1 cellular context compared by ENCODE assay signal in the genomic region with DNA sequence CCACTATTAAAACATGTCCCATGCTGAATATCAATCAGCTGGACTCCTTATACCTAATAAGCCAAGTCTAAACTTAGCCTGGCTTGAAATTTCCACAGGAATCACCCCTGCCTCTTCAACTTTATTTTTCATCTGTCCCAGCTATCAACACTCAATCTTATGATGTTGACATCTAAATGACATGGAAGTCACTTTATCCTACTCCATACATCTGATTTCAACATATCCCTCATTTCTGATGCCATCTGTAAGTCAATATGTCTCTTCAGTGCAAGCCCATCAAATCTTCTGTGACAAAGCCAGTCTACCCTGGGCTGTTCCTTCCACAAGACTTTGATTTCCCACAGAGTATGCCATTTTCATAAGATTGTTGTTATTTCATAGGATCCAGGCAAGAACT.
TF ChIP-seq lines count a peak whose summit lies in the region.

No MANE protein-coding gene starts in this region.

TF ChIP-seq in GM23338, 12 proteins besides CTCF, POLR2A, EP300 and RAD21 (continued from another document):
- TF ChIP-seq, protein P1, sequence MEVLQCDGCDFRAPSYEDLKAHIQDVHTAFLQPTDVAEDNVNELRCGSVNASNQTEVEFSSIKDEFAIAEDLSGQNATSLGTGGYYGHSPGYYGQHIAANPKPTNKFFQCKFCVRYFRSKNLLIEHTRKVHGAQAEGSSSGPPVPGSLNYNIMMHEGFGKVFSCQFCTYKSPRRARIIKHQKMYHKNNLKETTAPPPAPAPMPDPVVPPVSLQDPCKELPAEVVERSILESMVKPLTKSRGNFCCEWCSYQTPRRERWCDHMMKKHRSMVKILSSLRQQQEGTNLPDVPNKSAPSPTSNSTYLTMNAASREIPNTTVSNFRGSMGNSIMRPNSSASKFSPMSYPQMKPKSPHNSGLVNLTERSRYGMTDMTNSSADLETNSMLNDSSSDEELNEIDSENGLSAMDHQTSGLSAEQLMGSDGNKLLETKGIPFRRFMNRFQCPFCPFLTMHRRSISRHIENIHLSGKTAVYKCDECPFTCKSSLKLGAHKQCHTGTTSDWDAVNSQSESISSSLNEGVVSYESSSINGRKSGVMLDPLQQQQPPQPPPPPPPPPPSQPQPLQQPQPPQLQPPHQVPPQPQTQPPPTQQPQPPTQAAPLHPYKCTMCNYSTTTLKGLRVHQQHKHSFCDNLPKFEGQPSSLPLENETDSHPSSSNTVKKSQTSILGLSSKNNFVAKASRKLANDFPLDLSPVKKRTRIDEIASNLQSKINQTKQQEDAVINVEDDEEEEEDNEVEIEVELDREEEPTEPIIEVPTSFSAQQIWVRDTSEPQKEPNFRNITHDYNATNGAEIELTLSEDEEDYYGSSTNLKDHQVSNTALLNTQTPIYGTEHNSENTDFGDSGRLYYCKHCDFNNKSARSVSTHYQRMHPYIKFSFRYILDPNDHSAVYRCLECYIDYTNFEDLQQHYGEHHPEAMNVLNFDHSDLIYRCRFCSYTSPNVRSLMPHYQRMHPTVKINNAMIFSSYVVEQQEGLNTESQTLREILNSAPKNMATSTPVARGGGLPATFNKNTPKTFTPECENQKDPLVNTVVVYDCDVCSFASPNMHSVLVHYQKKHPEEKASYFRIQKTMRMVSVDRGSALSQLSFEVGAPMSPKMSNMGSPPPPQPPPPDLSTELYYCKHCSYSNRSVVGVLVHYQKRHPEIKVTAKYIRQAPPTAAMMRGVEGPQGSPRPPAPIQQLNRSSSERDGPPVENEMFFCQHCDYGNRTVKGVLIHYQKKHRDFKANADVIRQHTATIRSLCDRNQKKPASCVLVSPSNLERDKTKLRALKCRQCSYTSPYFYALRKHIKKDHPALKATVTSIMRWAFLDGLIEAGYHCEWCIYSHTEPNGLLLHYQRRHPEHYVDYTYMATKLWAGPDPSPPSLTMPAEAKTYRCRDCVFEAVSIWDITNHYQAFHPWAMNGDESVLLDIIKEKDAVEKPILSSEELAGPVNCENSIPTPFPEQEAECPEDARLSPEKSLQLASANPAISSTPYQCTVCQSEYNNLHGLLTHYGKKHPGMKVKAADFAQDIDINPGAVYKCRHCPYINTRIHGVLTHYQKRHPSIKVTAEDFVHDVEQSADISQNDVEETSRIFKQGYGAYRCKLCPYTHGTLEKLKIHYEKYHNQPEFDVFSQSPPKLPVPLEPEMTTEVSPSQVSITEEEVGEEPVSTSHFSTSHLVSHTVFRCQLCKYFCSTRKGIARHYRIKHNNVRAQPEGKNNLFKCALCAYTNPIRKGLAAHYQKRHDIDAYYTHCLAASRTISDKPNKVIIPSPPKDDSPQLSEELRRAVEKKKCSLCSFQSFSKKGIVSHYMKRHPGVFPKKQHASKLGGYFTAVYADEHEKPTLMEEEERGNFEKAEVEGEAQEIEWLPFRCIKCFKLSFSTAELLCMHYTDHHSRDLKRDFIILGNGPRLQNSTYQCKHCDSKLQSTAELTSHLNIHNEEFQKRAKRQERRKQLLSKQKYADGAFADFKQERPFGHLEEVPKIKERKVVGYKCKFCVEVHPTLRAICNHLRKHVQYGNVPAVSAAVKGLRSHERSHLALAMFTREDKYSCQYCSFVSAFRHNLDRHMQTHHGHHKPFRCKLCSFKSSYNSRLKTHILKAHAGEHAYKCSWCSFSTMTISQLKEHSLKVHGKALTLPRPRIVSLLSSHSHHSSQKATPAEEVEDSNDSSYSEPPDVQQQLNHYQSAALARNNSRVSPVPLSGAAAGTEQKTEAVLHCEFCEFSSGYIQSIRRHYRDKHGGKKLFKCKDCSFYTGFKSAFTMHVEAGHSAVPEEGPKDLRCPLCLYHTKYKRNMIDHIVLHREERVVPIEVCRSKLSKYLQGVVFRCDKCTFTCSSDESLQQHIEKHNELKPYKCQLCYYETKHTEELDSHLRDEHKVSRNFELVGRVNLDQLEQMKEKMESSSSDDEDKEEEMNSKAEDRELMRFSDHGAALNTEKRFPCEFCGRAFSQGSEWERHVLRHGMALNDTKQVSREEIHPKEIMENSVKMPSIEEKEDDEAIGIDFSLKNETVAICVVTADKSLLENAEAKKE (CRISPR knock-in tag; IDR thresholded peaks at IDR 0.05): no peak
- TF ChIP-seq, protein P2, sequence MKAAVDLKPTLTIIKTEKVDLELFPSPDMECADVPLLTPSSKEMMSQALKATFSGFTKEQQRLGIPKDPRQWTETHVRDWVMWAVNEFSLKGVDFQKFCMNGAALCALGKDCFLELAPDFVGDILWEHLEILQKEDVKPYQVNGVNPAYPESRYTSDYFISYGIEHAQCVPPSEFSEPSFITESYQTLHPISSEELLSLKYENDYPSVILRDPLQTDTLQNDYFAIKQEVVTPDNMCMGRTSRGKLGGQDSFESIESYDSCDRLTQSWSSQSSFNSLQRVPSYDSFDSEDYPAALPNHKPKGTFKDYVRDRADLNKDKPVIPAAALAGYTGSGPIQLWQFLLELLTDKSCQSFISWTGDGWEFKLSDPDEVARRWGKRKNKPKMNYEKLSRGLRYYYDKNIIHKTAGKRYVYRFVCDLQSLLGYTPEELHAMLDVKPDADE (IDR thresholded peaks at IDR 0.05): no peak
- TF ChIP-seq ZNF331 (CRISPR knock-in tag; IDR thresholded peaks at IDR 0.05; ENCODE audit: low read depth) (no peak), JUNB (IDR thresholded peaks at IDR 0.05; ENCODE audit: unreplicated experiment) (no peak)
